In genomic region chr3:153160451-153161137, GRCh38 we compare ENCODE assay signal across 8 cellular contexts. TPM values are rescaled to one million over a fixed set of nuclear protein-coding genes. Genes with fewer than 3 reads are reported as not detected.
DNase-seq lines count a peak whose midpoint lies in the region; ATAC-seq, FAIRE-seq and TF ChIP-seq lines count a peak whose summit lies in the region.

No MANE protein-coding gene starts in this region.

- H3K4me2 ChIP-seq in BLaER1: peak overlapping the region; percentile 78
- peak overlapping the region; percentile 86 for H3K4me2 ChIP-seq in neural progenitor cell

- H3K79me2 ChIP-seq in neural progenitor cell (ENCODE audit: low read depth): peaks cover 35% of the 10 kb centered on the region

- H3K9ac ChIP-seq in BLaER1: peak overlapping the region; percentile 82
- H3K9ac ChIP-seq in neural progenitor cell: no peak overlapping the region

- TF ChIP-seq CTCF in fibroblast of villous mesenchyme (IDR thresholded peaks at IDR 0.05; ENCODE audit: insufficient read depth, low read depth, low read length) (no peak), neural progenitor cell (IDR thresholded peaks at IDR 0.05) (no peak)

- H3K27me3 ChIP-seq in BLaER1 (no peaks in the 10 kb centered on the region), neural progenitor cell (peaks cover 8% of the 10 kb centered on the region)

- no peaks in the 10 kb centered on the region for H3K36me3 ChIP-seq in BLaER1
- H3K36me3 ChIP-seq in neural progenitor cell: no peaks in the 10 kb centered on the region

- H3K27ac ChIP-seq in BLaER1: peak overlapping the region; percentile 85
- H3K27ac ChIP-seq in neural progenitor cell: peak overlapping the region; percentile 62

- H3K4me1 ChIP-seq in BLaER1 (peaks cover 26% of the 10 kb centered on the region), neural progenitor cell (peaks cover 14% of the 10 kb centered on the region)

- H3K9me3 ChIP-seq in BLaER1 (no peaks in the 10 kb centered on the region), neural progenitor cell (ENCODE audit: low read depth) (no peaks in the 10 kb centered on the region)

- H3F3A ChIP-seq in neural progenitor cell (ENCODE audit: low read depth): peaks cover 17% of the 10 kb centered on the region

- peaks cover 24% of the 10 kb centered on the region for H3K4me1 Mint-ChIP-seq in neural progenitor cell

- no peaks in the 10 kb centered on the region for H3K9me3 Mint-ChIP-seq in neural progenitor cell

- DNase-seq in GM19239 (ENCODE audit: insufficient read length, low spot score) (peak; percentile 65), RCC 7860 (ENCODE audit: low spot score) (peak; percentile 85), fibroblast of villous mesenchyme (ENCODE audit: low read depth) (peak; percentile 90), neural progenitor cell (ENCODE audit: low spot score) (peak; percentile 92), stromal cell of bone marrow (ENCODE audit: low read depth) (peak; percentile 72)
- peak; percentile 67 for DNase-seq in activated effector memory CD4-positive, alpha-beta T cell treated with Interleukin-2 at 50 U/mL for 16 hours

- peak overlapping the region; percentile 81 for H2AFZ ChIP-seq in neural progenitor cell (replicated peaks)

- FAIRE-seq in GM19239 (lab: Jason Lieb, UNC) (peak; percentile 4), RCC 7860 (lab: Jason Lieb, UNC) (peak; percentile 17)

- peaks cover 9% of the 10 kb centered on the region for H3K27me3 Mint-ChIP-seq in neural progenitor cell (ENCODE audit: insufficient read depth, low read depth)

- peak; percentile 32 for ATAC-seq in HG03439 (IDR thresholded peaks at IDR 0.05; ENCODE audit: unreplicated experiment)

- peak overlapping the region; percentile 98 for H3K4me3 Mint-ChIP-seq in neural progenitor cell

- peak overlapping the region; percentile 89 for H3K27ac Mint-ChIP-seq in neural progenitor cell

- H3K36me3 Mint-ChIP-seq in neural progenitor cell: no peaks in the 10 kb centered on the region

- peaks cover 35% of the 10 kb centered on the region for H4K20me1 ChIP-seq in BLaER1
- peaks cover 31% of the 10 kb centered on the region for H4K20me1 ChIP-seq in neural progenitor cell (ENCODE audit: low read depth)

- peak overlapping the region; percentile 93 for H3K4me3 ChIP-seq in BLaER1
- H3K4me3 ChIP-seq in fibroblast of villous mesenchyme (ENCODE audit: low read depth, low read length): peak overlapping the region; percentile 97
- peak overlapping the region; percentile 54 for H3K4me3 ChIP-seq in neural progenitor cell

RNA-seq across cellular contexts. Expression of gene RAP2B, which starts 1.4 kb away (rescaled TPM):
- total RNA-seq in fibroblast of villous mesenchyme (11.2 and 14.5 TPM in 2 replicates), neural progenitor cell (ENCODE audit: low replicate concordance) (15.9 and 18.1 TPM in 2 replicates)

Comparison
In these comparisons a context has a peak if more than half of its experiments do, and no peak if none do; other contexts are left out.
1. Peak in every context shown above with its lines: DNase-seq, ATAC-seq, H3K4me3 ChIP-seq and H3K27ac ChIP-seq.